19 cellular contexts compared by ENCODE assay signal in genomic region chr1:97571760-97572159, GRCh38.
A peak's percentile ranks its signal among the peaks of the same experiment; 100 is the strongest.
DNase-seq lines count a peak whose midpoint lies in the region; ATAC-seq and TF ChIP-seq lines count a peak whose summit lies in the region.
"Had no signal": no experiment of that assay in that cellular context is flagged by ENCODE, and none has a peak within 500 bp of the region (broad histone marks: within the 10 kb centered on the region; RNA-seq: fewer than 3 reads in every experiment).

No MANE protein-coding gene starts in this region.

- no peak overlapping the region for H3K4me3 ChIP-seq in AG10803 (ENCODE audit: low read length)
- H3K4me3 ChIP-seq in adipocyte (ENCODE audit: low read length) = no peak overlapping the region
- H3K4me3 ChIP-seq in osteoblast (ENCODE audit: insufficient read depth, low read length) = no peak overlapping the region
- H3K4me3 ChIP-seq: BLaER1 treated with 17β-estradiol and CSF1 and Interleukin-3, amounts not matched to agents 10 nM and 100 nM; GM12878 had no signal

- no peak for ATAC-seq in natural killer cell treated with Interleukin-12 subunit alpha and Interleukin-12 subunit beta and Interleukin-15 and Interleukin-18, amount 100 ng/mL, for 72 hours
- no peak for ATAC-seq in HG02798 (IDR thresholded peaks at IDR 0.05; ENCODE audit: poor library complexity, unreplicated experiment)
- ATAC-seq: CD8-positive, alpha-beta T cell; GM12878; HCT116; HepG2 had no signal

- peaks cover 7% of the 10 kb centered on the region for H3K36me3 Mint-ChIP-seq in natural killer cell treated with Interleukin-12 subunit alpha and Interleukin-12 subunit beta and Interleukin-15 and Interleukin-18, amount 100 ng/mL, for 72 hours

- no peaks in the 10 kb centered on the region for H3K4me1 Mint-ChIP-seq in natural killer cell treated with Interleukin-12 subunit alpha and Interleukin-12 subunit beta and Interleukin-15 and Interleukin-18, amount 100 ng/mL, for 72 hours (ENCODE audit: low read depth in 2 of 2)
- H3K4me1 Mint-ChIP-seq: B cell had no signal

- no peaks in the 10 kb centered on the region for H4K20me1 ChIP-seq in osteoblast (ENCODE audit: insufficient read depth, low read length)
- H4K20me1 ChIP-seq: BLaER1 treated with 17β-estradiol and CSF1 and Interleukin-3, amounts not matched to agents 10 nM and 100 nM had no signal

- no peaks in the 10 kb centered on the region for H3K9me3 Mint-ChIP-seq in natural killer cell treated with Interleukin-12 subunit alpha and Interleukin-12 subunit beta and Interleukin-15 and Interleukin-18, amount 100 ng/mL, for 72 hours
- H3K9me3 Mint-ChIP-seq: CD8-positive, alpha-beta T cell; HFFc6 had no signal

- peaks cover 5% of the 10 kb centered on the region for H3K36me3 ChIP-seq in adipocyte (ENCODE audit: control insufficient read depth, insufficient read depth, low read length, severe bottlenecking)
- H3K36me3 ChIP-seq in osteoblast (ENCODE audit: insufficient read depth, low read length) = no peaks in the 10 kb centered on the region

- TF ChIP-seq CTCF in AG10803 (conservative IDR thresholded peaks at IDR 0.05; ENCODE audit: low read length) = no peak
- TF ChIP-seq CTCF in osteoblast (IDR thresholded peaks at IDR 0.05; ENCODE audit: extremely low read depth, low read depth, low read length) = no peak

- no peaks in the 10 kb centered on the region for H3K27me3 Mint-ChIP-seq in natural killer cell treated with Interleukin-12 subunit alpha and Interleukin-12 subunit beta and Interleukin-15 and Interleukin-18, amount 100 ng/mL, for 72 hours
- H3K27me3 Mint-ChIP-seq: B cell had no signal

- H3K9ac ChIP-seq in adipocyte (ENCODE audit: low read length) = no peak overlapping the region
- H3K9ac ChIP-seq: BLaER1 treated with 17β-estradiol and CSF1 and Interleukin-3, amounts not matched to agents 10 nM and 100 nM had no signal

- no peak overlapping the region for H3K4me3 Mint-ChIP-seq in natural killer cell treated with Interleukin-12 subunit alpha and Interleukin-12 subunit beta and Interleukin-15 and Interleukin-18, amount 100 ng/mL, for 72 hours
- H3K4me3 Mint-ChIP-seq: B cell; CD8-positive, alpha-beta T cell; HFFc6 had no signal

- H3K27me3 ChIP-seq in adipocyte (replicated peaks; ENCODE audit: control insufficient read depth, insufficient read depth, low read length) = no peaks in the 10 kb centered on the region
- no peaks in the 10 kb centered on the region for H3K27me3 ChIP-seq in osteoblast (ENCODE audit: insufficient read depth, low read length)
- H3K27me3 ChIP-seq: BLaER1 treated with 17β-estradiol and CSF1 and Interleukin-3, amounts not matched to agents 10 nM and 100 nM had no signal

- no peak overlapping the region for H3K4me2 ChIP-seq in osteoblast (ENCODE audit: insufficient read depth, low read length)
- H3K4me2 ChIP-seq: BLaER1 treated with 17β-estradiol and CSF1 and Interleukin-3, amounts not matched to agents 10 nM and 100 nM had no signal

- H2AFZ ChIP-seq in osteoblast (ENCODE audit: low read length) = no peak overlapping the region

- no peak overlapping the region for H3K27ac Mint-ChIP-seq in natural killer cell treated with Interleukin-12 subunit alpha and Interleukin-12 subunit beta and Interleukin-15 and Interleukin-18, amount 100 ng/mL, for 72 hours
- H3K27ac Mint-ChIP-seq: B cell; CD8-positive, alpha-beta T cell; HFFc6 had no signal

- no peaks in the 10 kb centered on the region for H3K9me3 ChIP-seq in adipocyte (ENCODE audit: control insufficient read depth, low read length)
- no peaks in the 10 kb centered on the region for H3K9me3 ChIP-seq in osteoblast (ENCODE audit: low read depth, low read length)
- H3K9me3 ChIP-seq: BLaER1 treated with 17β-estradiol and CSF1 and Interleukin-3, amounts not matched to agents 10 nM and 100 nM had no signal

- H3K79me2 ChIP-seq in osteoblast (ENCODE audit: insufficient read depth, low read length) = no peaks in the 10 kb centered on the region

- no peak overlapping the region for H3K27ac ChIP-seq in osteoblast (ENCODE audit: low read depth, low read length)
- H3K27ac ChIP-seq: BLaER1 treated with 17β-estradiol and CSF1 and Interleukin-3, amounts not matched to agents 10 nM and 100 nM had no signal

- H3K4me1 ChIP-seq in adipocyte (ENCODE audit: control insufficient read depth, insufficient read depth, low read length) (peaks cover 2% of the 10 kb centered on the region), osteoblast (ENCODE audit: insufficient read depth, low read length) (no peaks in the 10 kb centered on the region)
- H3K4me1 ChIP-seq: BLaER1 treated with 17β-estradiol and CSF1 and Interleukin-3, amounts not matched to agents 10 nM and 100 nM had no signal

- DNase-seq in AG10803 (ENCODE audit: low read depth) (peak; percentile 9), adipocyte (ENCODE audit: low read depth) (peak; percentile 37), fibroblast of peridontal ligament (ENCODE audit: extremely low read depth) (peak; percentile 32), osteoblast (ENCODE audit: insufficient read length, low spot score, missing footprints) (no peak)
- DNase-seq in natural killer cell treated with Interleukin-12 subunit alpha and Interleukin-12 subunit beta and Interleukin-15 and Interleukin-18, amount 100 ng/mL, for 72 hours (ENCODE audit: low spot score) = no peak
- DNase-seq: ACHN; Calu3; CD8-positive, alpha-beta T cell; DMS79 treated with DMSO at 0.1 percent for 48 hours; EL; GOT3; H7; HFFc6 had no signal

Comparison
In these comparisons a context has a peak if more than half of its experiments do, and no peak if none do; other contexts are left out.
1. DNase-seq: peak in AG10803 (single experiment), adipocyte (single experiment) and fibroblast of peridontal ligament (single experiment); none in natural killer cell treated with Interleukin-12 subunit alpha and Interleukin-12 subunit beta and Interleukin-15 and Interleukin-18, amount 100 ng/mL, for 72 hours (single experiment) and osteoblast (single experiment).